In the genomic region with DNA sequence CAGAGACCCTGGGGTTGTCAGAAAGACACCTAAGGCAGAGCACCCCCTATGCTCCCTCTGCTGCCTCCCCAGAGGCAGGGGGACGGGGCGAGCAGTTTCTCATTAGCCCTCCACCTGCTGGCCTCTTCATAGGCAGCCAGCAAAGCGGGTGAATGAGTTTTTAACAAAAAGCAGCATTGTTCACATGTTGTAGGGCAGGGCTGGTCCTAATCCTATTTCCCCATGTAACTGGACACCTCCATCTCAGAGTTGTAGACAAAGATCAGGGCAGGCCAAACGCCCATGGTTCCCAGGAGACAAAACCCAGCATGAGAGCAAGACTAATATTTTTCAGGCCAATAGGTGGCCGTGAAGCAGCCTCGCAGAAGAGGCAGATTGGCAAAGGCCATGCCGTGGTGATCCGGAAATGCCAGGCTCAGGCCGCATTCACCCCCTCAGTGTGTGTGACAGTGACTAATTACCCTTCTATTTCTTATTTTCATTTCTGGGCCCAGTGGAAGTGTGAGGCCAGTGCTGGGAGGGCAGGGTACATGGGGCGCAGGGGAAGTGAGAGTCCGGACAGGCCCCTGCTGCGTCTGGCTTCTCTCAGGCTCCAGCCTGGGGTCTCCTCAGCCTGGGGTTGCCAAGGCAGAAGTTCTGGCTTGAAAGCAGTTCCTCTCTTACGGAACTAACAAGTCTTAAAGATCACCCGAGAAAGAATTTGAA, we compare ENCODE assay signal across 9 cellular contexts.
DNase-seq lines count a peak whose midpoint lies in the region; ATAC-seq and TF ChIP-seq lines count a peak whose summit lies in the region.
"Had no signal": no experiment of that assay in that cellular context is flagged by ENCODE, and none has a peak within 500 bp of the region (broad histone marks: within the 10 kb centered on the region; RNA-seq: fewer than 3 reads in every experiment).

No MANE protein-coding gene starts in this region.

- DNase-seq in Daoy (ENCODE audit: low read depth) (peak; percentile 85), HS-5 (ENCODE audit: low read depth) (peak; percentile 42), T-cell (peak in 1 of 34 experiments; percentile 10), foreskin fibroblast (peak; percentile 51 to 67), osteoblast (ENCODE audit: insufficient read length, low spot score, missing footprints) (peak; percentile 97), GDM1 (lab: John Stamatoyannopoulos, UW) (no peak), NCI-H1105 (lab: John Stamatoyannopoulos, UW) (no peak)

- H3K9me3 Mint-ChIP-seq in T-cell: no peaks in the 10 kb centered on the region

- peaks cover 14% of the 10 kb centered on the region for H3K4me1 ChIP-seq in osteoblast (ENCODE audit: insufficient read depth, low read length)

- H3K4me1 Mint-ChIP-seq in T-cell: peaks cover 8 to 10% (median 9%) of the 10 kb centered on the region in 3 donors

- peak overlapping the region in 2 of 3 donors; percentile 17 to 24 for H3K4me3 Mint-ChIP-seq in T-cell

- CTCF ChIA-PET in T-cell (lab: Charles Lee): interaction anchor here (0.7 to 1.1 kb wide), 2 partner anchors 11 to 12 kb away, joined by 3 to 4 read pairs; no protein-coding TSS in a partner anchor

- no peaks in the 10 kb centered on the region for H3K79me2 ChIP-seq in osteoblast (ENCODE audit: insufficient read depth, low read length)

- H3K4me2 ChIP-seq in osteoblast (ENCODE audit: insufficient read depth, low read length): peak overlapping the region; percentile 73

- no peak overlapping the region for H3K27ac Mint-ChIP-seq in T-cell

- peak overlapping the region in 1 of 2 donors; percentile 33 for H3K4me3 ChIP-seq in foreskin fibroblast (ENCODE audit: low read depth in 1 of 2, low read length in 2 of 2)
- H3K4me3 ChIP-seq in osteoblast (ENCODE audit: insufficient read depth, low read length): peak overlapping the region; percentile 64
- H3K4me3 ChIP-seq: SK-N-MC had no signal

- peak; percentile 72 for ATAC-seq in GM21423 (IDR thresholded peaks at IDR 0.05; ENCODE audit: unreplicated experiment)
- ATAC-seq in T-cell (replicated peaks in 1 of 4): no peak

- TF ChIP-seq CTCF in foreskin fibroblast (IDR thresholded peaks at IDR 0.05; ENCODE audit: low read depth, low read length) (peak; percentile 20), osteoblast (IDR thresholded peaks at IDR 0.05; ENCODE audit: extremely low read depth, low read depth, low read length) (peak; percentile 32)

- peak overlapping the region; percentile 80 for H2AFZ ChIP-seq in osteoblast (ENCODE audit: low read length)

- H3K36me3 Mint-ChIP-seq in T-cell: no peaks in the 10 kb centered on the region

- peaks cover 9% of the 10 kb centered on the region for H3K36me3 ChIP-seq in osteoblast (ENCODE audit: insufficient read depth, low read length)

- no peaks in the 10 kb centered on the region for H3K27me3 ChIP-seq in osteoblast (ENCODE audit: insufficient read depth, low read length)

- peaks cover 0 to 3% of the 10 kb centered on the region in 2 donors for H3K27me3 Mint-ChIP-seq in T-cell

- H3K9me3 ChIP-seq in osteoblast (ENCODE audit: low read depth, low read length): no peaks in the 10 kb centered on the region

- H3K27ac ChIP-seq in osteoblast (ENCODE audit: low read depth, low read length): peak overlapping the region; percentile 84
- H3K27ac ChIP-seq: SK-N-MC had no signal

- no peaks in the 10 kb centered on the region for H4K20me1 ChIP-seq in osteoblast (ENCODE audit: insufficient read depth, low read length)

- POLR2A ChIA-PET in T-cell (lab: Charles Lee): no interaction called here

Comparison
In these comparisons a context has a peak if more than half of its experiments do, and no peak if none do; other contexts are left out.
1. DNase-seq: peak in Daoy (single experiment), HS-5 (single experiment), foreskin fibroblast (2 of 2) and osteoblast (single experiment); none in GDM1 (single experiment) and NCI-H1105 (single experiment).